9 cellular contexts compared by ENCODE assay signal in genomic region chr17:65914784-65915342, GRCh38.
DNase-seq lines count a peak whose midpoint lies in the region; ATAC-seq, FAIRE-seq and TF ChIP-seq lines count a peak whose summit lies in the region.
"Had no signal": no experiment of that assay in that cellular context is flagged by ENCODE, and none has a peak within 500 bp of the region (broad histone marks: within the 10 kb centered on the region; RNA-seq: fewer than 3 reads in every experiment).

No MANE protein-coding gene starts in this region.

- peaks cover 13% of the 10 kb centered on the region for H3K36me3 Mint-ChIP-seq in activated naive CD8-positive, alpha-beta T cell treated with anti-CD3 and anti-CD28 coated beads for 36 hours

- FAIRE-seq in GM18507 (lab: Jason Lieb, UNC), result peak; percentile 97

- H3K4me3 Mint-ChIP-seq in activated naive CD8-positive, alpha-beta T cell treated with anti-CD3 and anti-CD28 coated beads for 36 hours, result no peak overlapping the region
- H3K4me3 Mint-ChIP-seq: mesothelial cell of epicardium had no signal

- TF ChIP-seq POLR2A in esophagus squamous epithelium (IDR thresholded peaks at IDR 0.05), result no peak

- DNase-seq in GM18507 (ENCODE audit: extremely low spot score, insufficient read length, low read depth) (peak; percentile 22), esophagus squamous epithelium (lab: John Stamatoyannopoulos, UW) (no peak), kidney glomerular epithelial cell (lab: John Stamatoyannopoulos, UW) (no peak), ACHN (no peak), NCI-H2227 treated with DMSO at 0.1 percent for 48 hours (lab: John Stamatoyannopoulos, UW) (no peak)
- peak; percentile 1 for DNase-seq in activated naive CD8-positive, alpha-beta T cell treated with anti-CD3 and anti-CD28 coated beads for 36 hours

- H3K27ac ChIP-seq in esophagus squamous epithelium, result peak overlapping the region in 1 of 4 donors; percentile 0

- ATAC-seq in GM21360 (IDR thresholded peaks at IDR 0.05; ENCODE audit: unreplicated experiment), result peak; percentile 99
- peak; percentile 96 for ATAC-seq in HG03175 (IDR thresholded peaks at IDR 0.05; ENCODE audit: unreplicated experiment)

- in situ Hi-C loops in ACHN (cut with HindIII; ENCODE audit: low pct_ligation_motif_present, low pct_unique_long_range_greater_than_20kb, low sequenced_read_pairs), result no loop called here

- no peaks in the 10 kb centered on the region for H3K36me3 ChIP-seq in esophagus squamous epithelium

- no peak overlapping the region for H3K4me3 ChIP-seq in esophagus squamous epithelium

- WGBS in esophagus squamous epithelium, 2 donors, result 57 to 64% methylated on average over 5 of the region's 5 CpGs

- H3K9me3 Mint-ChIP-seq in activated naive CD8-positive, alpha-beta T cell treated with anti-CD3 and anti-CD28 coated beads for 36 hours, result peaks cover 24% of the 10 kb centered on the region

- peak overlapping the region; percentile 76 for H3K27ac Mint-ChIP-seq in activated naive CD8-positive, alpha-beta T cell treated with anti-CD3 and anti-CD28 coated beads for 36 hours
- H3K27ac Mint-ChIP-seq: mesothelial cell of epicardium had no signal

- no peaks in the 10 kb centered on the region for H3K27me3 ChIP-seq in esophagus squamous epithelium

- intact Hi-C loops in esophagus squamous epithelium (cut with DNase I), result no loop called here

- H3K27me3 Mint-ChIP-seq in activated naive CD8-positive, alpha-beta T cell treated with anti-CD3 and anti-CD28 coated beads for 36 hours, result no peaks in the 10 kb centered on the region

- peaks cover 0 to 10% (median 0%) of the 10 kb centered on the region in 3 donors for H3K9me3 ChIP-seq in esophagus squamous epithelium

- no peak for TF ChIP-seq CTCF in esophagus squamous epithelium (IDR thresholded peaks at IDR 0.05)

- H3K4me1 Mint-ChIP-seq in activated naive CD8-positive, alpha-beta T cell treated with anti-CD3 and anti-CD28 coated beads for 36 hours, result peaks cover 11% of the 10 kb centered on the region

- peaks cover 0 to 19% (median 8%) of the 10 kb centered on the region in 3 donors for H3K4me1 ChIP-seq in esophagus squamous epithelium

Comparison
In these comparisons a context has a peak if more than half of its experiments do, and no peak if none do; other contexts are left out.
1. DNase-seq: peak in GM18507 (single experiment) and activated naive CD8-positive, alpha-beta T cell treated with anti-CD3 and anti-CD28 coated beads for 36 hours (single experiment); none in esophagus squamous epithelium (single experiment), kidney glomerular epithelial cell (single experiment), ACHN (single experiment) and NCI-H2227 treated with DMSO at 0.1 percent for 48 hours (single experiment).